9 cellular contexts compared by ENCODE assay signal in the genomic region with DNA sequence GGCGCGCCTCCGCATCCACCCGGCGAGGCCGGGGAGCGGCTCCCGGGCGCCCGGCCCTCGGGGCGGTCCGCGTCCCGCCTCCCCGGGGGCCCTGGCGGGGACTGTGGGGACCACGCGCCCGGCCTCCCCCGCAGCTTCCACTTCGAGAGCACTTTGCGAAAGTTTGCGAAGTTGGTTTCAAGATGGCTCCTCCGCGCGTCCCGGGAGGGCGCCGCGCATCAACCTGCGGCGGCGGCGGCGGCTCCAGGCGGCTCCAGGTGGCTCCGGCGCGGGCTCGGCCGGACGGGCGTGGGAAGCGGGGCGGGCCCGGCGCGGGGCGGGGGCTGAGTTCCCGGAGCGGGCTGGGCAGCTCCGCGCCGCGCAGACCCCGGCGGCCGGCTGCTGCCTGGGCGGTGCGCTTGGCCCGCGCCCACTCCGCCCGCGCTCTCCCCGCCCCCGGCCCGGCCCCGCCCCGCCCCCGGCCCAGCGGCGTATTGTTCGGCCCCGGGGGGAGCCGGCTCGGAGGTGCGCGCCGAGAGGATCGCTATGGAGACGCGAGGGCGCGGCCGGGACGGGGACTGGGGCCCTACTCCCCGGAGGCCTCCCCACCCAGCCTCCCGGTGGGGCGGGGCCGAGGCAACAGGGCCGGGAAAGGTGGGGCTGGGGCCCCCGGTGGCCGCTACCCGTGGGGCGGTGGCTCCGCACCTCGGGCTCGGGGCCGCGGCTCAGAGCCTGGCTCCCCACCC. TPM values are rescaled to one million over a fixed set of nuclear protein-coding genes. Genes with fewer than 3 reads are reported as not detected.
A peak's percentile ranks its signal among the peaks of the same experiment; 100 is the strongest.
DNase-seq lines count a peak whose midpoint lies in the region; ATAC-seq and TF ChIP-seq lines count a peak whose summit lies in the region.
"Had no signal": no experiment of that assay in that cellular context is flagged by ENCODE, and none has a peak within 500 bp of the region (broad histone marks: within the 10 kb centered on the region; RNA-seq: fewer than 3 reads in every experiment).

A gene with protein sequence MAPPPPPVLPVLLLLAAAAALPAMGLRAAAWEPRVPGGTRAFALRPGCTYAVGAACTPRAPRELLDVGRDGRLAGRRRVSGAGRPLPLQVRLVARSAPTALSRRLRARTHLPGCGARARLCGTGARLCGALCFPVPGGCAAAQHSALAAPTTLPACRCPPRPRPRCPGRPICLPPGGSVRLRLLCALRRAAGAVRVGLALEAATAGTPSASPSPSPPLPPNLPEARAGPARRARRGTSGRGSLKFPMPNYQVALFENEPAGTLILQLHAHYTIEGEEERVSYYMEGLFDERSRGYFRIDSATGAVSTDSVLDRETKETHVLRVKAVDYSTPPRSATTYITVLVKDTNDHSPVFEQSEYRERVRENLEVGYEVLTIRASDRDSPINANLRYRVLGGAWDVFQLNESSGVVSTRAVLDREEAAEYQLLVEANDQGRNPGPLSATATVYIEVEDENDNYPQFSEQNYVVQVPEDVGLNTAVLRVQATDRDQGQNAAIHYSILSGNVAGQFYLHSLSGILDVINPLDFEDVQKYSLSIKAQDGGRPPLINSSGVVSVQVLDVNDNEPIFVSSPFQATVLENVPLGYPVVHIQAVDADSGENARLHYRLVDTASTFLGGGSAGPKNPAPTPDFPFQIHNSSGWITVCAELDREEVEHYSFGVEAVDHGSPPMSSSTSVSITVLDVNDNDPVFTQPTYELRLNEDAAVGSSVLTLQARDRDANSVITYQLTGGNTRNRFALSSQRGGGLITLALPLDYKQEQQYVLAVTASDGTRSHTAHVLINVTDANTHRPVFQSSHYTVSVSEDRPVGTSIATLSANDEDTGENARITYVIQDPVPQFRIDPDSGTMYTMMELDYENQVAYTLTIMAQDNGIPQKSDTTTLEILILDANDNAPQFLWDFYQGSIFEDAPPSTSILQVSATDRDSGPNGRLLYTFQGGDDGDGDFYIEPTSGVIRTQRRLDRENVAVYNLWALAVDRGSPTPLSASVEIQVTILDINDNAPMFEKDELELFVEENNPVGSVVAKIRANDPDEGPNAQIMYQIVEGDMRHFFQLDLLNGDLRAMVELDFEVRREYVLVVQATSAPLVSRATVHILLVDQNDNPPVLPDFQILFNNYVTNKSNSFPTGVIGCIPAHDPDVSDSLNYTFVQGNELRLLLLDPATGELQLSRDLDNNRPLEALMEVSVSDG (N-terminal part only) (minus strand): TSS at position 400 of the 725 bp plus-strand sequence. CDS start 450 bp downstream, outside the sequence.

- peaks cover 30% of the 10 kb centered on the region for H3K4me1 ChIP-seq in lower lobe of right lung
- H3K4me1 ChIP-seq in vagina = peaks cover 38% of the 10 kb centered on the region

- peaks cover 23% of the 10 kb centered on the region for H3K27me3 ChIP-seq in lower lobe of right lung (ENCODE audit: low read depth)
- H3K27me3 ChIP-seq in vagina = no peaks in the 10 kb centered on the region

- H3K9me3 ChIP-seq in lower lobe of right lung (no peaks in the 10 kb centered on the region), vagina (no peaks in the 10 kb centered on the region)

- H3K36me3 ChIP-seq in lower lobe of right lung (no peaks in the 10 kb centered on the region), vagina (no peaks in the 10 kb centered on the region)

- H3K4me3 ChIP-seq in coronary artery (peak within 1 kb of the TSS; percentile 69), lower lobe of right lung (peak within 1 kb of the TSS; percentile 63), vagina (peak within 1 kb of the TSS; percentile 52 to 54)

- TF ChIP-seq CTCF in coronary artery (IDR thresholded peaks at IDR 0.05) = no peak
- TF ChIP-seq CTCF in lower lobe of right lung (IDR thresholded peaks at IDR 0.05) = no peak
- no peak for TF ChIP-seq CTCF in vagina (IDR thresholded peaks at IDR 0.05)

- TF ChIP-seq POLR2A in vagina (IDR thresholded peaks at IDR 0.05) = no peak

- DNase-seq in NCI-H1417 (lab: John Stamatoyannopoulos, UW) (peak in 2 of 3 experiments; percentile 63 to 67), NCI-H1417 treated with DMSO at 0.1 percent for 48 hours (lab: John Stamatoyannopoulos, UW) (no peak), NCI-H226 (peak; percentile 43), coronary artery (ENCODE audit: low spot score) (no peak), lower lobe of right lung (peak; percentile 89), vagina (ENCODE audit: extremely low spot score in 2 of 2) (no peak), NCI-H82 (lab: John Stamatoyannopoulos, UW) (no peak)
- DNase-seq: CD4-positive, CD25-positive, alpha-beta regulatory T cell had no signal

- H3K27ac ChIP-seq in coronary artery (no peak within 1 kb of the TSS), lower lobe of right lung (peak within 1 kb of the TSS; percentile 80), vagina (peak within 1 kb of the TSS; percentile 77)

- intact Hi-C loops in lower lobe of right lung (cut with DNase I) (no loop called here), vagina (cut with DNase I) (loop anchor here (5.0 kb wide), 1 partner anchor 685 kb away; no protein-coding TSS in a partner anchor)

- ATAC-seq in lower lobe of right lung = peak; percentile 78 to 87
- no peak for ATAC-seq in GM21619 (IDR thresholded peaks at IDR 0.05; ENCODE audit: unreplicated experiment)

RNA-seq across cellular contexts. Expression of the gene that starts here (rescaled TPM):
- total RNA-seq in lower lobe of right lung (51.8 TPM), vagina (32.9 TPM)

Comparison
In these comparisons a context has a peak if more than half of its experiments do, and no peak if none do; other contexts are left out.
1. DNase-seq: peak in NCI-H1417 (2 of 3), NCI-H226 (single experiment) and lower lobe of right lung (single experiment); none in NCI-H1417 treated with DMSO at 0.1 percent for 48 hours (single experiment), coronary artery (single experiment), vagina (0 of 2) and NCI-H82 (single experiment).
2. H3K27ac ChIP-seq: peak in lower lobe of right lung (single experiment) and vagina (single experiment); none in coronary artery (0 of 2).
3. Peak in every context shown above with its lines, with median percentiles within 50 percentile points of each other: H3K4me3 ChIP-seq.